ENCODE assay signal across 1 cellular context in the genomic region with DNA sequence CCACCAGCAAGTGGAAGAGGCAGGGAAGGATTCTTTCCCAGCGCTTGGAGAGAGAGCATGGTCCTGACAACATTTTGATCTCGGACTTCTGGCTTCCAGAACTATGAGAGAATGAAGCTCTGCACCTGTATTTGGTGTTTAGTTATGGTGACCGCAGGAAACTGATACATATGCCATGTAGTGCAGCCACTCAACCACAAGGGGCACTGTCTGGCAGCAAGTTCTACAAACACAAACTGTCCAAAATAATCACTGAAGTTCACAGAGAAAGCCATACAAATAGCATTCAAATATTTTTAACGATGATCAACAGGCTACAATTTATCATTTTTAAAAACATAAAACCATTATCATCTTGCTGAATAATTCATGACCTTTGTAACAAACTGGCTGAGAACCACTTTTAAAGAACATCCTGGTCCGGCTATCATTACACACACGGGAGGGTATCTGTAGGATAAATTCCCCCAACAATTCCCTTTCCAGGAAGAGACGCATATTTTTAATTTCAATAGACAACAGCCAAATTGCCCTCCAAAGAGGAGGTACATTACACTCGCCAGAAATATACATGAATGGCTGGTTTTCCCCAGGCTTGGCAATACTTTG.
TF ChIP-seq lines count a peak whose summit lies in the region.

No MANE protein-coding gene starts in this region.

TF ChIP-seq in GM12878, 131 proteins besides CTCF, POLR2A, EP300 and RAD21:
- no peak for TF ChIP-seq CBX3 (IDR thresholded peaks at IDR 0.05; ENCODE audit: borderline replicate concordance, low read depth)
- no peak for TF ChIP-seq SMAD1 (IDR thresholded peaks at IDR 0.05; ENCODE audit: low read depth, partially characterized antibody)
- TF ChIP-seq SRF (IDR thresholded peaks at IDR 0.05; ENCODE audit: low read depth in 2 of 2, low read length in 2 of 2), result no peak
- TF ChIP-seq HDAC6 (IDR thresholded peaks at IDR 0.05; ENCODE audit: unreplicated experiment), result no peak
- TF ChIP-seq TCF7 (IDR thresholded peaks at IDR 0.05; ENCODE audit: borderline replicate concordance), result no peak
- no peak for TF ChIP-seq MTA3 (IDR thresholded peaks at IDR 0.05; ENCODE audit: borderline replicate concordance, low read length)
- TF ChIP-seq, protein P1, sequence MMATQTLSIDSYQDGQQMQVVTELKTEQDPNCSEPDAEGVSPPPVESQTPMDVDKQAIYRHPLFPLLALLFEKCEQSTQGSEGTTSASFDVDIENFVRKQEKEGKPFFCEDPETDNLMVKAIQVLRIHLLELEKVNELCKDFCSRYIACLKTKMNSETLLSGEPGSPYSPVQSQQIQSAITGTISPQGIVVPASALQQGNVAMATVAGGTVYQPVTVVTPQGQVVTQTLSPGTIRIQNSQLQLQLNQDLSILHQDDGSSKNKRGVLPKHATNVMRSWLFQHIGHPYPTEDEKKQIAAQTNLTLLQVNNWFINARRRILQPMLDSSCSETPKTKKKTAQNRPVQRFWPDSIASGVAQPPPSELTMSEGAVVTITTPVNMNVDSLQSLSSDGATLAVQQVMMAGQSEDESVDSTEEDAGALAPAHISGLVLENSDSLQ (IDR thresholded peaks at IDR 0.05), result no peak
- peak; percentile 87 for TF ChIP-seq RUNX3 (IDR thresholded peaks at IDR 0.05; ENCODE audit: low read length)
- peak; percentile 34; the same call in 1 of the 2 replicates for TF ChIP-seq SMC3 (IDR thresholded peaks at IDR 0.05; ENCODE audit: borderline replicate concordance, low read length)
- TF ChIP-seq SP1 (IDR thresholded peaks at IDR 0.05; ENCODE audit: low read depth, low read length), result no peak
- peak; percentile 65; the same call in 1 of the 2 replicates for TF ChIP-seq CBFB (IDR thresholded peaks at IDR 0.05; ENCODE audit: low read depth)
TF ChIP-seq in GM12878: peak in this region for 3.
